In the genomic region with DNA sequence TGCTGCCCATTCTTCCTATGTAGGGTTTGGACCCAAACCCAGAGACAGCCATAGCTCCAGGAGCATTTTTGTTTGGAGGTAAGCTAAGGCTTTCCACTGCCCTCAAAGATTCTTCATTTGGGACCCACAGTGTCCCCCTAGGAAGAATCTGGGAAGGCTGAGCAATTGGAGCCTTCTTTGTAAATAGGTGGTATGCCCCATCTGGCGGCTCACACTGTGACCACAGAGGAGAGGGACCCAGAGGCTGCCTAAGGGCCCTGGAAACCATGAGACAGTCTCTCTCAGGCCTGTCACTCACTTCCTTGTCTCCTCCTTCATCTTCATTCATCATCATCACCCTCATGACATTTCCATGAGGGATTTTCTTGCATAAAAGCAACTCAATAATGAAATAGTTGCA, we compare ENCODE assay signal across 30 cellular contexts.
"Had no signal": no experiment of that assay in that cellular context is flagged by ENCODE, and none has a peak within 500 bp of the region (broad histone marks: within the 10 kb centered on the region; RNA-seq: fewer than 3 reads in every experiment).

No MANE protein-coding gene starts in this region.

- H3K4me1 Mint-ChIP-seq: activated CD4-positive, alpha-beta memory T cell treated with anti-CD3 and anti-CD28 coated beads, Interleukin-2, amount 10 ng/mL, durations not matched to agents 7 days and 5 days; activated CD4-positive, alpha-beta T cell treated with anti-CD3 and anti-CD28 coated beads, Interleukin-2, amount 10 ng/mL, durations not matched to agents 7 days and 5 days; natural killer cell; stimulated activated effector memory CD8-positive, alpha-beta T cell treated with anti-CD3 and anti-CD28 coated beads, Interleukin-12 subunit alpha, Interleukin-12 subunit beta, amount 100 ng/mL, for 72 hours had no signal

- H3K36me3 Mint-ChIP-seq: activated naive CD4-positive, alpha-beta T cell treated with anti-CD3 and anti-CD28 coated beads, Interleukin-2, amount 50 U/mL, for 72 hours; natural killer cell; stimulated activated effector memory CD8-positive, alpha-beta T cell treated with anti-CD3 and anti-CD28 coated beads, Interleukin-12 subunit alpha, Interleukin-12 subunit beta, amount 100 ng/mL, for 72 hours had no signal

- H3K36me3 ChIP-seq: breast epithelium, esophagus muscularis mucosa, left lung, lower lobe of right lung, ovary, prostate gland, sigmoid colon, stomach, thyroid gland, upper lobe of right lung had no signal

- H3K4me1 ChIP-seq: prostate gland, thyroid gland had no signal

- H3K9me3 ChIP-seq: breast epithelium, esophagus muscularis mucosa, left lung, lower lobe of right lung, ovary, prostate gland, sigmoid colon, stomach, thyroid gland, upper lobe of right lung had no signal

- H3K27me3 ChIP-seq: breast epithelium, esophagus muscularis mucosa, left lung, ovary, sigmoid colon, stomach, thyroid gland, upper lobe of right lung had no signal

- H3K27me3 Mint-ChIP-seq: activated CD4-positive, alpha-beta memory T cell treated with anti-CD3 and anti-CD28 coated beads, Interleukin-2, amount 10 ng/mL, durations not matched to agents 7 days and 5 days; activated CD4-positive, alpha-beta T cell treated with anti-CD3 and anti-CD28 coated beads, Interleukin-2, amount 10 ng/mL, durations not matched to agents 7 days and 5 days; dendritic cell treated with granulocyte-macrophage colony-stimulating factor and Interleukin-4, amounts not matched to agents 40 ng/mL and 50 ng/mL, for 4 days had no signal

- H3K27ac Mint-ChIP-seq: activated CD4-positive, alpha-beta memory T cell treated with anti-CD3 and anti-CD28 coated beads, Interleukin-2, amount 10 ng/mL, durations not matched to agents 7 days and 5 days; activated CD4-positive, alpha-beta T cell treated with anti-CD3 and anti-CD28 coated beads, Interleukin-2, amount 10 ng/mL, durations not matched to agents 7 days and 5 days; activated naive CD4-positive, alpha-beta T cell treated with anti-CD3 and anti-CD28 coated beads, Interleukin-2, amount 50 U/mL, for 72 hours; activated T-helper 2 cell treated with anti-CD3 and anti-CD28 coated beads, Interferon-gamma antibody, Interleukin-2, Interleukin-4, amounts not matched to agents 10 μg/mL and 5 μg/mL and 100 μg/mL, durations not matched to agents 14 hours and 24 hours and 36 hours; dendritic cell treated with granulocyte-macrophage colony-stimulating factor and Interleukin-4, amounts not matched to agents 40 ng/mL and 50 ng/mL, for 4 days; endodermal cell; natural killer cell; stimulated activated effector memory CD8-positive, alpha-beta T cell treated with anti-CD3 and anti-CD28 coated beads, Interleukin-12 subunit alpha, Interleukin-12 subunit beta, amount 100 ng/mL, for 72 hours; T-helper 1 cell treated with Interleukin-12 subunit alpha and Interleukin-12 subunit beta and Interleukin-4 antibody, amounts not matched to agents 30 μg/mL and 1 μg/mL, for 36 hours had no signal

- H3K9me3 Mint-ChIP-seq: activated CD4-positive, alpha-beta memory T cell treated with anti-CD3 and anti-CD28 coated beads, Interleukin-2, amount 10 ng/mL, durations not matched to agents 7 days and 5 days; activated CD4-positive, alpha-beta T cell treated with anti-CD3 and anti-CD28 coated beads, Interleukin-2, amount 10 ng/mL, durations not matched to agents 7 days and 5 days; activated naive CD4-positive, alpha-beta T cell treated with anti-CD3 and anti-CD28 coated beads, Interleukin-2, amount 50 U/mL, for 72 hours; activated T-helper 2 cell treated with anti-CD3 and anti-CD28 coated beads, Interferon-gamma antibody, Interleukin-2, Interleukin-4, amounts not matched to agents 10 μg/mL and 5 μg/mL and 100 μg/mL, durations not matched to agents 14 hours and 24 hours and 36 hours; dendritic cell treated with granulocyte-macrophage colony-stimulating factor and Interleukin-4, amounts not matched to agents 40 ng/mL and 50 ng/mL, for 4 days; endodermal cell; stimulated activated effector memory CD8-positive, alpha-beta T cell treated with anti-CD3 and anti-CD28 coated beads, Interleukin-12 subunit alpha, Interleukin-12 subunit beta, amount 100 ng/mL, for 72 hours; T-helper 1 cell treated with Interleukin-12 subunit alpha and Interleukin-12 subunit beta and Interleukin-4 antibody, amounts not matched to agents 30 μg/mL and 1 μg/mL, for 36 hours had no signal

- H3K4me3 Mint-ChIP-seq: activated CD4-positive, alpha-beta memory T cell treated with anti-CD3 and anti-CD28 coated beads, Interleukin-2, amount 10 ng/mL, durations not matched to agents 7 days and 5 days; activated CD4-positive, alpha-beta T cell treated with anti-CD3 and anti-CD28 coated beads, Interleukin-2, amount 10 ng/mL, durations not matched to agents 7 days and 5 days; dendritic cell treated with granulocyte-macrophage colony-stimulating factor and Interleukin-4, amounts not matched to agents 40 ng/mL and 50 ng/mL, for 4 days; endodermal cell; natural killer cell; stimulated activated effector memory CD8-positive, alpha-beta T cell treated with anti-CD3 and anti-CD28 coated beads, Interleukin-12 subunit alpha, Interleukin-12 subunit beta, amount 100 ng/mL, for 72 hours; T-helper 1 cell treated with Interleukin-12 subunit alpha and Interleukin-12 subunit beta and Interleukin-4 antibody, amounts not matched to agents 30 μg/mL and 1 μg/mL, for 36 hours had no signal

- H3K27ac ChIP-seq: breast epithelium, lower lobe of right lung, ovary, prostate gland, sigmoid colon, stomach, thyroid gland, upper lobe of right lung had no signal

- FAIRE-seq: frontal cortex, islet of Langerhans, small intestine, TTC549 had no signal

- ATAC-seq: activated naive CD4-positive, alpha-beta T cell treated with anti-CD3 and anti-CD28 coated beads, Interleukin-2, amount 50 U/mL, for 72 hours; left lung; lower lobe of right lung; natural killer cell; stimulated activated effector memory CD8-positive, alpha-beta T cell treated with anti-CD3 and anti-CD28 coated beads, Interleukin-12 subunit alpha, Interleukin-12 subunit beta, amount 100 ng/mL, for 72 hours; upper lobe of right lung had no signal

- DNase-seq: activated CD4-positive, alpha-beta memory T cell treated with anti-CD3 and anti-CD28 coated beads, Interleukin-2, amount 10 ng/mL, durations not matched to agents 7 days and 5 days; activated CD4-positive, alpha-beta T cell treated with anti-CD3 and anti-CD28 coated beads for 1 hour; activated CD4-positive, alpha-beta T cell treated with anti-CD3 and anti-CD28 coated beads, Interleukin-2, amount 10 ng/mL, durations not matched to agents 7 days and 5 days; activated T-cell treated with anti-CD3 and anti-CD28 coated beads, Interleukin-2, amount 50 U/mL, for 48 hours; central memory CD4-positive, alpha-beta T cell; endodermal cell; left lung; lower lobe of right lung; mesendoderm; natural killer cell; ovary; retina; sigmoid colon; small intestine; stimulated activated CD4-positive, alpha-beta T cell treated with anti-CD3 and anti-CD28 coated beads, Interleukin-4, amount 100 ng/mL, for 24 hours; stomach; T-helper 9 cell; thyroid gland; upper lobe of right lung had no signal

- H3K4me3 ChIP-seq: breast epithelium, esophagus muscularis mucosa, left lung, lower lobe of right lung, ovary, prostate gland, sigmoid colon, stomach, thyroid gland, upper lobe of right lung had no signal
